Comparison of ENCODE assay signal across 8 cellular contexts in genomic region chr5:17625686-17626085, GRCh38. TPM values are rescaled to one million over a fixed set of nuclear protein-coding genes. Genes with fewer than 3 reads are reported as not detected.
"Had no signal": no experiment of that assay in that cellular context is flagged by ENCODE, and none has a peak within 500 bp of the region (broad histone marks: within the 10 kb centered on the region; RNA-seq: fewer than 3 reads in every experiment).

No MANE protein-coding gene starts in this region.

- ATAC-seq: GM23338, HepG2 had no signal

- H3K9me3 Mint-ChIP-seq: GM23338, H9 had no signal

- H3K4me3 Mint-ChIP-seq: GM23338, H9, IgD-negative memory B cell had no signal

- H3K27me3 Mint-ChIP-seq: IgD-negative memory B cell had no signal

- H3K36me3 Mint-ChIP-seq: IgD-negative memory B cell had no signal

- DNase-seq: H9, HCEC 1CT had no signal

- H3K4me3 ChIP-seq: GM23338 had no signal

- H3K27ac Mint-ChIP-seq: GM23338, H9, IgD-negative memory B cell had no signal

- H3K4me1 Mint-ChIP-seq: GM23338, H9, IgD-negative memory B cell had no signal

- H3K27ac ChIP-seq: HL-60 had no signal

RNA-seq across cellular contexts. Expression of gene TAF11L13, which starts 6.2 kb away (rescaled TPM):
- total RNA-seq: GM23338, H1, H9, HepG2, HT1080 had no signal

RNA-seq across cellular contexts. Expression of gene TAF11L14, which starts 8.6 kb away (rescaled TPM):
- total RNA-seq: GM23338, H1, H9, HepG2, HT1080 had no signal

RNA-seq across cellular contexts. Expression of gene TAF11L12, which starts 15.5 kb away (rescaled TPM):
- total RNA-seq: GM23338, H1, H9, HepG2, HT1080 had no signal

RNA-seq across cellular contexts. Expression of gene TAF11L11, which starts 21.7 kb away (rescaled TPM):
- total RNA-seq: H1, H9, HepG2, HT1080 had no signal

RNA-seq across cellular contexts. Expression of gene TAF11L10, which starts 28.1 kb away (rescaled TPM):
- total RNA-seq: GM23338, H1, H9, HepG2, HT1080 had no signal
